ENCODE assay signal across 1 cellular context in genomic region chr7:128105228-128106022, GRCh38.
TF ChIP-seq lines count a peak whose summit lies in the region.

No MANE protein-coding gene starts in this region.

TF ChIP-seq in K562, 482 proteins besides CTCF, POLR2A, EP300 and RAD21 (continued from another document):
- TF ChIP-seq ZNF518B (CRISPR knock-in tag; IDR thresholded peaks at IDR 0.05), result no peak
- peak; percentile 34; the same call in 1 of the 2 replicates for TF ChIP-seq MYNN (IDR thresholded peaks at IDR 0.05)
- TF ChIP-seq MYNN (CRISPR knock-in tag; IDR thresholded peaks at IDR 0.05), result no peak
- no peak for TF ChIP-seq HDAC1 (IDR thresholded peaks at IDR 0.05)
